Comparison of ENCODE assay signal across 1 cellular context in genomic region chr2:26721267-26722032, GRCh38.
A peak's percentile ranks its signal among the peaks of the same experiment; 100 is the strongest.
TF ChIP-seq lines count a peak whose summit lies in the region.

No MANE protein-coding gene starts in this region.

TF ChIP-seq in HepG2, 621 proteins besides CTCF, POLR2A, EP300 and RAD21 (continued from another document and continues in another):
- no peak for TF ChIP-seq MAFK (conservative IDR thresholded peaks at IDR 0.05 in 1 of 2, IDR thresholded peaks at IDR 0.05 in 1 of 2; ENCODE audit: low read length in 2 of 2)
- TF ChIP-seq CBFB (CRISPR knock-in tag; IDR thresholded peaks at IDR 0.05), result peak; percentile 99
- TF ChIP-seq RXRA (CRISPR knock-in tag; IDR thresholded peaks at IDR 0.05), result peak; percentile 98
- TF ChIP-seq LCORL (IDR thresholded peaks at IDR 0.05), result no peak
- 0 out of 2 replicates have a peak, but pooled peaks have one; percentile 26 for TF ChIP-seq LCORL (CRISPR knock-in tag; IDR thresholded peaks at IDR 0.05)
- TF ChIP-seq ZBTB3 (CRISPR knock-in tag; IDR thresholded peaks at IDR 0.05; ENCODE audit: borderline replicate concordance, low read depth), result no peak
- TF ChIP-seq FOXP4 (CRISPR knock-in tag; IDR thresholded peaks at IDR 0.05), result no peak
- TF ChIP-seq SETDB1 (CRISPR knock-in tag; IDR thresholded peaks at IDR 0.05; ENCODE audit: borderline replicate concordance), result no peak
- TF ChIP-seq ZBTB4 (CRISPR knock-in tag; IDR thresholded peaks at IDR 0.05; ENCODE audit: borderline replicate concordance), result 0 out of 2 replicates have a peak, but pooled peaks have one; percentile 47
- peak; percentile 86; the same call in 1 of the 2 replicates for TF ChIP-seq HDAC1 (CRISPR knock-in tag; IDR thresholded peaks at IDR 0.05)
- TF ChIP-seq NCOA1 (CRISPR knock-in tag; IDR thresholded peaks at IDR 0.05), result no peak
- no peak; the same call in 1 of the 2 replicates for TF ChIP-seq NCOR1 (IDR thresholded peaks at IDR 0.05; ENCODE audit: borderline replicate concordance, low read length)
- TF ChIP-seq PBX2 (CRISPR knock-in tag; IDR thresholded peaks at IDR 0.05), result no peak
- TF ChIP-seq MLX (CRISPR knock-in tag; IDR thresholded peaks at IDR 0.05), result peak; percentile 66; the same call in 1 of the 2 replicates
- TF ChIP-seq ZNF160 (CRISPR knock-in tag; IDR thresholded peaks at IDR 0.05), result no peak
- peak; percentile 61; the same call in 1 of the 2 replicates for TF ChIP-seq ZNF788 (CRISPR knock-in tag; IDR thresholded peaks at IDR 0.05; ENCODE audit: borderline replicate concordance)
- no peak for TF ChIP-seq ISX (CRISPR knock-in tag; conservative IDR thresholded peaks at IDR 0.05)
- TF ChIP-seq NFE2 (CRISPR knock-in tag; IDR thresholded peaks at IDR 0.05), result no peak
- peak; percentile 67; the same call in 1 of the 2 replicates for TF ChIP-seq HMGXB3 (CRISPR knock-in tag; IDR thresholded peaks at IDR 0.05; ENCODE audit: borderline replicate concordance)
- no peak for TF ChIP-seq E2F2 (CRISPR knock-in tag; IDR thresholded peaks at IDR 0.05; ENCODE audit: borderline replicate concordance)
- no peak for TF ChIP-seq ZNF646 (CRISPR knock-in tag; IDR thresholded peaks at IDR 0.05)
- no peak for TF ChIP-seq POLR2AphosphoS5 (IDR thresholded peaks at IDR 0.05; ENCODE audit: low read depth, low read length)
- TF ChIP-seq BCLAF1 (IDR thresholded peaks at IDR 0.05), result no peak
- no peak for TF ChIP-seq NFYC (CRISPR knock-in tag; IDR thresholded peaks at IDR 0.05)
- no peak for TF ChIP-seq ZNF577 (CRISPR knock-in tag; IDR thresholded peaks at IDR 0.05; ENCODE audit: borderline replicate concordance, low read depth)
- TF ChIP-seq NR1H2 (CRISPR knock-in tag; IDR thresholded peaks at IDR 0.05; ENCODE audit: borderline replicate concordance, low read depth), result no peak
- TF ChIP-seq FOXM1 (CRISPR knock-in tag; IDR thresholded peaks at IDR 0.05), result no peak
- no peak for TF ChIP-seq ZNF891 (CRISPR knock-in tag; IDR thresholded peaks at IDR 0.05)
- no peak for TF ChIP-seq KLF15 (CRISPR knock-in tag; IDR thresholded peaks at IDR 0.05; ENCODE audit: borderline replicate concordance)
- TF ChIP-seq ZNF7 (CRISPR knock-in tag; IDR thresholded peaks at IDR 0.05), result no peak
- no peak for TF ChIP-seq ZNF563 (CRISPR knock-in tag; IDR thresholded peaks at IDR 0.05)
- no peak for TF ChIP-seq ZNF691 (CRISPR knock-in tag; IDR thresholded peaks at IDR 0.05; ENCODE audit: borderline replicate concordance, low read depth)
- TF ChIP-seq ZNF605 (CRISPR knock-in tag; IDR thresholded peaks at IDR 0.05), result no peak
